8 cellular contexts compared by ENCODE assay signal in the genomic region with DNA sequence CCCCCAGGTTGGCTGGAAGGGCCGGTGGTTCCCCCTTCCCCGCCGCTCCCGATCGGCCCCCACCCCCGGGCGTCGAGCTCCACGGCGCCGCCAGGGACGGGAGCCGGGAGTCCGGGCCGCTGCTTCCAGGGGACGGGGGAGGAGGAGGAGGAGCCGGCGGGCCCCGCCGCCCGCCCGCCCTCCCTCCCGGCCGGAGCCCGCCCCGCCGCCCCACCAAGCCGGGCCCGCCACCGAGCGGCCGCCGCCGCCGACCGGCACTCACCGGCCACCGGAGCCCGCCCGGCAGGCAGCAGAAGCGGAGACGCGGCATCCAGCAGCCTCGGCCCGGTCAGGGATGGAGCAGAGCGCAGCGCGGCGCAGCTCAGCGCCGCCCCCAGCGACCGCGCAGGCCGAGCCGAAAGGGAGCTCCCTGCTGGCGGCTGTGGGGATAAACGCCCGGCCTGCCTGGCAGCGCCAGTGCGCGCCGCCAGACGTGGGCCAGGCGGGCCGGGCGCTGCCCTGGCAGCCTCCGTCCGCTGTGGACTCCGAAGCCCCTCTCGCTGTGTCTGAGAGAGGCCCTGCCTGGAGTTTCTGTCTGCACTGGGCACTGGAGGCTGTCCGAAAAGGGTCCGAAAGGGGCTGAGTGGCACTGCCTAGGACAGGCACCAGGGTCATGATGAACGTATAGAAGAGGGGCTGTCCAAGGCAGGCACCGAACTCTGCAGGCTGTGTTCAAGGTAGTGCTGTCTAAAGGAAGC. TPM values are rescaled to one million over a fixed set of nuclear protein-coding genes. Genes with fewer than 3 reads are reported as not detected.
A peak's percentile ranks its signal among the peaks of the same experiment; 100 is the strongest.
DNase-seq lines count a peak whose midpoint lies in the region; ATAC-seq and TF ChIP-seq lines count a peak whose summit lies in the region.

A gene with protein sequence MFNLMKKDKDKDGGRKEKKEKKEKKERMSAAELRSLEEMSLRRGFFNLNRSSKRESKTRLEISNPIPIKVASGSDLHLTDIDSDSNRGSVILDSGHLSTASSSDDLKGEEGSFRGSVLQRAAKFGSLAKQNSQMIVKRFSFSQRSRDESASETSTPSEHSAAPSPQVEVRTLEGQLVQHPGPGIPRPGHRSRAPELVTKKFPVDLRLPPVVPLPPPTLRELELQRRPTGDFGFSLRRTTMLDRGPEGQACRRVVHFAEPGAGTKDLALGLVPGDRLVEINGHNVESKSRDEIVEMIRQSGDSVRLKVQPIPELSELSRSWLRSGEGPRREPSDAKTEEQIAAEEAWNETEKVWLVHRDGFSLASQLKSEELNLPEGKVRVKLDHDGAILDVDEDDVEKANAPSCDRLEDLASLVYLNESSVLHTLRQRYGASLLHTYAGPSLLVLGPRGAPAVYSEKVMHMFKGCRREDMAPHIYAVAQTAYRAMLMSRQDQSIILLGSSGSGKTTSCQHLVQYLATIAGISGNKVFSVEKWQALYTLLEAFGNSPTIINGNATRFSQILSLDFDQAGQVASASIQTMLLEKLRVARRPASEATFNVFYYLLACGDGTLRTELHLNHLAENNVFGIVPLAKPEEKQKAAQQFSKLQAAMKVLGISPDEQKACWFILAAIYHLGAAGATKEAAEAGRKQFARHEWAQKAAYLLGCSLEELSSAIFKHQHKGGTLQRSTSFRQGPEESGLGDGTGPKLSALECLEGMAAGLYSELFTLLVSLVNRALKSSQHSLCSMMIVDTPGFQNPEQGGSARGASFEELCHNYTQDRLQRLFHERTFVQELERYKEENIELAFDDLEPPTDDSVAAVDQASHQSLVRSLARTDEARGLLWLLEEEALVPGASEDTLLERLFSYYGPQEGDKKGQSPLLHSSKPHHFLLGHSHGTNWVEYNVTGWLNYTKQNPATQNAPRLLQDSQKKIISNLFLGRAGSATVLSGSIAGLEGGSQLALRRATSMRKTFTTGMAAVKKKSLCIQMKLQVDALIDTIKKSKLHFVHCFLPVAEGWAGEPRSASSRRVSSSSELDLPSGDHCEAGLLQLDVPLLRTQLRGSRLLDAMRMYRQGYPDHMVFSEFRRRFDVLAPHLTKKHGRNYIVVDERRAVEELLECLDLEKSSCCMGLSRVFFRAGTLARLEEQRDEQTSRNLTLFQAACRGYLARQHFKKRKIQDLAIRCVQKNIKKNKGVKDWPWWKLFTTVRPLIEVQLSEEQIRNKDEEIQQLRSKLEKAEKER (N-terminal part only) (minus strand): TSS at position 348 of the 737 bp plus-strand sequence. CDS start 13,458 bp downstream, outside the sequence.

- 2% methylated on average over 32 of the region's 75 CpGs for WGBS in esophagus muscularis mucosa

- TF ChIP-seq POLR2A in esophagus muscularis mucosa (IDR thresholded peaks at IDR 0.05; ENCODE audit: low read depth): no peak

- peak within 1 kb of the TSS; percentile 72 for H2AFZ ChIP-seq in PC-9

- H3K4me1 Mint-ChIP-seq in CD4-positive, alpha-beta memory T cell: peaks cover 11 to 32% (median 20%) of the 10 kb centered on the region in 4 donors
- peaks cover 17% of the 10 kb centered on the region for H3K4me1 Mint-ChIP-seq in activated T-cell treated with anti-CD3 and anti-CD28 coated beads, Interleukin-2, amount 50 U/mL, for 4 hours (ENCODE audit: low read depth)

- CTCF ChIA-PET in CD4-positive, alpha-beta memory T cell (lab: Charles Lee; ENCODE audit: partially characterized antibody): interaction anchor here (0.7 to 17.4 kb wide), 21 partner anchors 9 to 227 kb away, joined by 3 to 465 read pairs (median 7); no protein-coding TSS in a partner anchor
- CTCF ChIA-PET in PC-9 (lab: Charles Lee): interaction anchor here (0.6 to 2.8 kb wide), 15 partner anchors 20 to 447 kb away, joined by 3 to 32 read pairs (median 9); no protein-coding TSS in a partner anchor

- TF ChIP-seq EP300 in esophagus muscularis mucosa (IDR thresholded peaks at IDR 0.05): no peak

- H3K9me3 ChIP-seq in CD4-positive, alpha-beta memory T cell (ENCODE audit: control insufficient read depth in 1 of 2, low read length in 2 of 2): no peaks in the 10 kb centered on the region
- no peaks in the 10 kb centered on the region for H3K9me3 ChIP-seq in PC-9 (ENCODE audit: insufficient read depth, low read depth)
- no peaks in the 10 kb centered on the region for H3K9me3 ChIP-seq in esophagus muscularis mucosa
- H3K9me3 ChIP-seq in muscle layer of duodenum (ENCODE audit: control insufficient read depth in 1 of 2, low read length in 2 of 2): no peaks in the 10 kb centered on the region

- H3K9me3 Mint-ChIP-seq in CD4-positive, alpha-beta memory T cell: peaks cover 0 to 3% (median 0%) of the 10 kb centered on the region in 8 donors
- H3K9me3 Mint-ChIP-seq in activated T-cell treated with anti-CD3 and anti-CD28 coated beads, Interleukin-2, amount 50 U/mL, for 4 hours: no peaks in the 10 kb centered on the region

- H3F3A ChIP-seq in PC-9 (ENCODE audit: insufficient read depth, low read depth): peaks cover 48% of the 10 kb centered on the region

- no peaks in the 10 kb centered on the region for H3K27me3 Mint-ChIP-seq in CD4-positive, alpha-beta memory T cell
- peaks cover 2% of the 10 kb centered on the region for H3K27me3 Mint-ChIP-seq in activated T-cell treated with anti-CD3 and anti-CD28 coated beads, Interleukin-2, amount 50 U/mL, for 4 hours (ENCODE audit: low read depth)

- intact Hi-C loops in CD4-positive, alpha-beta memory T cell (cut with micrococcal nuclease): loop anchor here (1.0 kb wide), 3 partner anchors 31 to 56 kb away; no protein-coding TSS in a partner anchor
- intact Hi-C loops in PC-9 (cut with micrococcal nuclease; ENCODE audit: unreplicated experiment): no loop called here
- intact Hi-C loops in esophagus muscularis mucosa (cut with DNase I): loop anchor here (2.0 to 5.0 kb wide), 2 partner anchors 37 to 79 kb away; no protein-coding TSS in a partner anchor

- no peaks in the 10 kb centered on the region for H3K36me3 ChIP-seq in CD4-positive, alpha-beta memory T cell (ENCODE audit: insufficient read depth, low read length)
- no peaks in the 10 kb centered on the region for H3K36me3 ChIP-seq in PC-9 (ENCODE audit: low read depth)
- H3K36me3 ChIP-seq in esophagus muscularis mucosa: no peaks in the 10 kb centered on the region
- H3K36me3 ChIP-seq in muscle layer of duodenum (ENCODE audit: control insufficient read depth in 1 of 2, insufficient read depth in 2 of 2, low read length in 2 of 2): no peaks in the 10 kb centered on the region

- peak within 1 kb of the TSS; percentile 96 for H3K4me2 ChIP-seq in PC-9

- H3K27me3 ChIP-seq in CD4-positive, alpha-beta memory T cell (ENCODE audit: insufficient read depth, low read length): no peaks in the 10 kb centered on the region
- H3K27me3 ChIP-seq in PC-9 (ENCODE audit: insufficient read depth, low read depth) (no peaks in the 10 kb centered on the region), esophagus muscularis mucosa (no peaks in the 10 kb centered on the region), muscle layer of duodenum (ENCODE audit: low read depth, low read length) (no peaks in the 10 kb centered on the region)

- peaks cover 33% of the 10 kb centered on the region for H3K79me2 ChIP-seq in PC-9 (ENCODE audit: low read depth)

- no TSS peak for BruUV-seq in PC-9 (replicated peaks; lab: Mats Ljungman, UMichigan)

- peak within 1 kb of the TSS; percentile 37 for H3K27ac ChIP-seq in CD4-positive, alpha-beta memory T cell (ENCODE audit: low read depth, low read length)
- H3K27ac ChIP-seq in PC-9 (peak within 1 kb of the TSS; percentile 97), esophagus muscularis mucosa (replicated peaks in 1 of 4) (peak within 1 kb of the TSS; percentile 86 to 89 (median 88)), muscle layer of duodenum (ENCODE audit: low read length) (peak within 1 kb of the TSS; percentile 89)

- H4K20me1 ChIP-seq in PC-9 (ENCODE audit: insufficient read depth): no peaks in the 10 kb centered on the region

- TF ChIP-seq CTCF in PC-9 (conservative IDR thresholded peaks at IDR 0.05): peak; percentile 78
- peak in 2 of 3 experiments; percentile 81 to 90 for TF ChIP-seq CTCF in esophagus muscularis mucosa (IDR thresholded peaks at IDR 0.05)

- peak; percentile 84 for ATAC-seq in GM19463 (IDR thresholded peaks at IDR 0.05; ENCODE audit: unreplicated experiment)
- ATAC-seq in activated T-cell treated with anti-CD3 and anti-CD28 coated beads, Interleukin-2, amount 50 U/mL, for 4 hours: peak; percentile 94 to 95

- no peak within 1 kb of the TSS for H3K4me3 ChIP-seq in CD4-positive, alpha-beta memory T cell (ENCODE audit: low read length in 2 of 2)
- peak within 1 kb of the TSS; percentile 71 for H3K4me3 ChIP-seq in PC-9
- H3K4me3 ChIP-seq in esophagus muscularis mucosa: peak within 1 kb of the TSS; percentile 63 to 84 (median 64)
- H3K4me3 ChIP-seq in muscle layer of duodenum (ENCODE audit: low read depth in 1 of 2, low read length in 2 of 2): peak within 1 kb of the TSS; percentile 64 to 65

- H3K9me2 ChIP-seq in PC-9 (ENCODE audit: insufficient read depth): no peaks in the 10 kb centered on the region

- H3K4me3 Mint-ChIP-seq in CD4-positive, alpha-beta memory T cell: peak within 1 kb of the TSS; percentile 59 to 71 (median 66)
- peak within 1 kb of the TSS; percentile 65 for H3K4me3 Mint-ChIP-seq in activated T-cell treated with anti-CD3 and anti-CD28 coated beads, Interleukin-2, amount 50 U/mL, for 4 hours

- POLR2A ChIA-PET in CD4-positive, alpha-beta memory T cell (lab: Charles Lee; ENCODE audit: partially characterized antibody): interaction anchor here (0.7 to 5.3 kb wide), 8 partner anchors 25 to 113 kb away, joined by 3 to 70 read pairs (median 8); a partner anchor contains a TSS
- POLR2A ChIA-PET in PC-9 (lab: Charles Lee; ENCODE audit: unreplicated experiment): interaction anchor here (0.5 to 1.0 kb wide), 14 partner anchors 21 to 114 kb away, joined by 3 to 10 read pairs (median 5); a partner anchor contains a TSS

- H3K27ac Mint-ChIP-seq in CD4-positive, alpha-beta memory T cell: peak within 1 kb of the TSS in 2 of 7 donors; percentile 46 to 79

- peaks cover 22% of the 10 kb centered on the region for H3K4me1 ChIP-seq in CD4-positive, alpha-beta memory T cell (ENCODE audit: insufficient read depth, low read length)
- H3K4me1 ChIP-seq in PC-9 (replicated peaks; ENCODE audit: insufficient read depth) (peaks cover 47% of the 10 kb centered on the region), esophagus muscularis mucosa (peaks cover 45 to 56% (median 55%) of the 10 kb centered on the region in 4 donors), muscle layer of duodenum (ENCODE audit: control insufficient read depth in 1 of 2, insufficient read depth in 2 of 2, low read length in 2 of 2) (peaks cover 10 to 35% of the 10 kb centered on the region in 2 donors)

- DNase-seq in CD4-positive, alpha-beta memory T cell: peak; percentile 70 to 81 (median 73)
- peak; percentile 76 for DNase-seq in HT1080 (ENCODE audit: low read depth)
- DNase-seq in PC-9: peak; percentile 54 to 79
- DNase-seq in activated T-cell treated with anti-CD3 and anti-CD28 coated beads, Interleukin-2, amount 50 U/mL, for 4 hours: peak; percentile 73
- DNase-seq in esophagus muscularis mucosa (ENCODE audit: extremely low spot score): no peak
- DNase-seq in stimulated activated CD8-positive, alpha-beta memory T cell treated with anti-CD3 and anti-CD28 coated beads, Interleukin-7, amount 100 ng/mL, for 4 hours (ENCODE audit: low read depth in 2 of 2): peak; percentile 30 to 68

- H3K36me3 Mint-ChIP-seq in CD4-positive, alpha-beta memory T cell: no peaks in the 10 kb centered on the region
- no peaks in the 10 kb centered on the region for H3K36me3 Mint-ChIP-seq in activated T-cell treated with anti-CD3 and anti-CD28 coated beads, Interleukin-2, amount 50 U/mL, for 4 hours (ENCODE audit: insufficient read depth)

RNA-seq across cellular contexts. Expression of the gene that starts here (rescaled TPM):
- 100 to 1,000 TPM; 134 to 136 TPM for total RNA-seq in CD4-positive, alpha-beta memory T cell
- 10 to 100 TPM in 1 of 2 donors, 1 to 10 TPM in 1; 6.0 to 44.9 TPM for polyA plus RNA-seq in CD4-positive, alpha-beta memory T cell
- total RNA-seq in HT1080 (2014; rRNA removed; shearing (Covaris generic)): 17.0 and 21.0 TPM in 2 replicates
- polyA plus RNA-seq in HT1080 (2015; cell fraction: cytosol; rRNA removed): 6.9 and 7.5 TPM in 2 replicates
- 45.6 and 55.3 TPM in 2 replicates for polyA plus RNA-seq in HT1080 (2015; cell fraction: nucleus; rRNA removed)
- total RNA-seq in PC-9 (2021): 150 and 158 TPM in 2 replicates
- 10 to 100 TPM; 24.2 to 24.3 (median 24.2) TPM for total RNA-seq in activated T-cell treated with anti-CD3 and anti-CD28 coated beads, Interleukin-2, amount 50 U/mL, for 4 hours
- total RNA-seq in esophagus muscularis mucosa: 10 to 100 TPM; 46.7 to 82.7 (median 64.6) TPM

Comparison
In these comparisons a context has a peak if more than half of its experiments do, and no peak if none do; other contexts are left out.
1. H3K27ac ChIP-seq: peak in every context shown above with its lines; median percentile 97 in PC-9; 89 in muscle layer of duodenum; 88 in esophagus muscularis mucosa; 37 in CD4-positive, alpha-beta memory T cell.
2. H3K4me3 ChIP-seq: peak in PC-9 (single experiment), esophagus muscularis mucosa (4 of 4) and muscle layer of duodenum (2 of 2); none in CD4-positive, alpha-beta memory T cell (0 of 2).